In genomic region chr2:220687231-220687843, GRCh38 we compare ENCODE assay signal across 8 cellular contexts.
A peak's percentile ranks its signal among the peaks of the same experiment; 100 is the strongest.
DNase-seq lines count a peak whose midpoint lies in the region; ATAC-seq, FAIRE-seq and TF ChIP-seq lines count a peak whose summit lies in the region.

No MANE protein-coding gene starts in this region.

- H3K9me3 ChIP-seq in CD8-positive, alpha-beta memory T cell (ENCODE audit: low read length), result no peaks in the 10 kb centered on the region
- H3K9me3 ChIP-seq in pancreas, result no peaks in the 10 kb centered on the region
- H3K9me3 ChIP-seq in transverse colon, result no peaks in the 10 kb centered on the region

- intact Hi-C loops in pancreas (cut with DNase I) (loop anchor here in 2 of 3 donors (5.0 to 10.0 kb wide), 3 partner anchors 885 to 1287 kb away; partner anchors contain the start of gene EPHA4 (in 1 of the 2)), transverse colon (cut with DNase I; ENCODE audit: low total_unique reads) (loop anchor here (1.0 to 5.0 kb wide), 2 partner anchors 886 to 1280 kb away; no protein-coding TSS in a partner anchor)

- no peaks in the 10 kb centered on the region for H3K9me3 Mint-ChIP-seq in CD8-positive, alpha-beta memory T cell

- TF ChIP-seq POLR2A in transverse colon (IDR thresholded peaks at IDR 0.05), result no peak

- POLR2A ChIA-PET in CD8-positive, alpha-beta memory T cell (lab: Charles Lee), result no interaction called here

- H3K27me3 Mint-ChIP-seq in CD8-positive, alpha-beta memory T cell, result peaks cover 13 to 20% of the 10 kb centered on the region in 2 donors

- 40 to 42% methylated on average over 15 of the region's 15 CpGs for WGBS in pancreas, 2 donors
- 47 to 49% methylated on average over 4 to 15 of the region's 15 CpGs for WGBS in transverse colon (ENCODE audit: low coverage in 1 of 2), 2 donors

- peak; percentile 74 for FAIRE-seq in pancreas (lab: Jason Lieb, UNC)

- no peaks in the 10 kb centered on the region for H3K4me1 ChIP-seq in CD8-positive, alpha-beta memory T cell (ENCODE audit: insufficient read depth, low read length)
- H3K4me1 ChIP-seq in pancreas (no peaks in the 10 kb centered on the region), transverse colon (no peaks in the 10 kb centered on the region)

- ATAC-seq in GM19372 (IDR thresholded peaks at IDR 0.05; ENCODE audit: low read depth, unreplicated experiment) (peak; percentile 83), HG03460 (IDR thresholded peaks at IDR 0.05; ENCODE audit: unreplicated experiment) (peak; percentile 92), pancreas (peak; percentile 78 to 96 (median 90))

- peaks cover 4% of the 10 kb centered on the region for H3K27me3 ChIP-seq in CD8-positive, alpha-beta memory T cell (ENCODE audit: insufficient read depth, low read length, poor library complexity, severe bottlenecking)
- no peaks in the 10 kb centered on the region for H3K27me3 ChIP-seq in pancreas
- no peaks in the 10 kb centered on the region for H3K27me3 ChIP-seq in transverse colon

- H3K27ac Mint-ChIP-seq in CD8-positive, alpha-beta memory T cell, result no peak overlapping the region

- peak; percentile 21 to 71 (median 40) for DNase-seq in CD8-positive, alpha-beta memory T cell
- DNase-seq in RPMI7951 (ENCODE audit: low read depth), result peak; percentile 60
- peak; percentile 39 for DNase-seq in activated gamma-delta T cell treated with anti-CD3 and anti-CD28 coated beads, Interleukin-2, amount 50 U/mL, for 16 hours (ENCODE audit: low read depth)
- DNase-seq in glomerular endothelial cell (ENCODE audit: extremely low read depth, low read depth, low spot score), result peak; percentile 47
- peak; percentile 36 to 77 (median 60) for DNase-seq in pancreas
- peak; percentile 75 for DNase-seq in transverse colon

- no peaks in the 10 kb centered on the region for H3K4me1 Mint-ChIP-seq in CD8-positive, alpha-beta memory T cell

- in situ Hi-C loops in transverse colon (cut with MboI; ENCODE audit: low pct_ligation_motif_present in 1 of 4, low pct_unique_long_range_greater_than_20kb in 1 of 4, low sequenced_read_pairs in 3 of 4), result loop anchor here (5.0 to 25.0 kb wide), 3 partner anchors 885 to 1275 kb away; partner anchors contain the start of gene EPHA4 (in 4 of the 4)

- peak overlapping the region in 1 of 7 donors; percentile 45 for H3K4me3 Mint-ChIP-seq in CD8-positive, alpha-beta memory T cell

- TF ChIP-seq EP300 in transverse colon (IDR thresholded peaks at IDR 0.05; ENCODE audit: low read depth), result no peak

- no peaks in the 10 kb centered on the region for H3K36me3 ChIP-seq in CD8-positive, alpha-beta memory T cell (ENCODE audit: insufficient read depth, low read length)
- H3K36me3 ChIP-seq in pancreas, result no peaks in the 10 kb centered on the region
- H3K36me3 ChIP-seq in transverse colon, result no peaks in the 10 kb centered on the region

- TF ChIP-seq CTCF in pancreas (IDR thresholded peaks at IDR 0.05), result peak; percentile 64 to 82 (median 72)
- TF ChIP-seq CTCF in transverse colon (IDR thresholded peaks at IDR 0.05), result peak; percentile 84 to 86 (median 85)

- CTCF ChIA-PET in CD8-positive, alpha-beta memory T cell (lab: Charles Lee), result interaction anchor here (0.6 to 1.7 kb wide), 3 partner anchors 785 to 889 kb away, joined by 3 to 14 read pairs (median 3); no protein-coding TSS in a partner anchor

- H3K36me3 Mint-ChIP-seq in CD8-positive, alpha-beta memory T cell, result no peaks in the 10 kb centered on the region

- no peak overlapping the region for H3K27ac ChIP-seq in CD8-positive, alpha-beta memory T cell (ENCODE audit: low read depth, low read length)
- H3K27ac ChIP-seq in pancreas, result no peak overlapping the region
- no peak overlapping the region for H3K27ac ChIP-seq in transverse colon

- H3K4me3 ChIP-seq in CD8-positive, alpha-beta memory T cell (ENCODE audit: low read length), result no peak overlapping the region
- H3K4me3 ChIP-seq in pancreas, result no peak overlapping the region
- no peak overlapping the region for H3K4me3 ChIP-seq in transverse colon
